ENCODE assay signal across 11 cellular contexts in the genomic region with DNA sequence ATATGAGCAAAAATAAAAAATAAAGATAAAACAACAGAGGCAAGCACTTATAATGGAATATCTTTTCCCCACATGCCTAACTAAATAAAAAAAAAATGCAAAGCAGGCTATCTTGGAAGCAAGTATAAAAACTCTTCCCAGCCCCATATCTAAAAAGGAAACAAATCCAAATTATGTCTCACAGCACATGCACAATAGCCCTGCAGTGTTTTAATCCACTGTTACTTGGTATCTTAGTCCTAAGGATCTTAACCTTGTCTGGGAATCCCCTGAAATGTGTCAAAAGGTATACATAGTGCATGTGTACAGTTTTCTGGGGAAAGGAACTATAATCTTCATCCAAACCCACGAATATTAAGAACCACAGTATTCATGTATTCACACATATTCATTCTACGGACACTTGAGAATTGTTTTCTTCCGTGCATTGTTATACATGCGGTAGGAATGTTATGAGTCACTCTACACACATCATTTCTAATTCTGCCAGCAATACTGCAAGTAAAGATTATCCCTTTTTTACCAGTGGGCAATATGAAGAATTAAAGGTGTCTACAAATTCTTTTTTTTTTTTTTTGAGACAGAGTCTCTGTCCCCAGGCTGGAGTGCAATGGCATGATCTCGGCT. TPM values are rescaled to one million over a fixed set of nuclear protein-coding genes. Genes with fewer than 3 reads are reported as not detected.
A peak's percentile ranks its signal among the peaks of the same experiment; 100 is the strongest.
DNase-seq lines count a peak whose midpoint lies in the region; ATAC-seq and TF ChIP-seq lines count a peak whose summit lies in the region.
"Had no signal": no experiment of that assay in that cellular context is flagged by ENCODE, and none has a peak within 500 bp of the region (broad histone marks: within the 10 kb centered on the region; RNA-seq: fewer than 3 reads in every experiment).

No MANE protein-coding gene starts in this region.

- H3K4me3 ChIP-seq in AG09309 (ENCODE audit: control insufficient read depth, low read depth, low read length), result no peak overlapping the region
- no peak overlapping the region for H3K4me3 ChIP-seq in epithelial cell of esophagus (ENCODE audit: low read length)
- H3K4me3 ChIP-seq: Peyer's patch had no signal

- DNase-seq in AG09309 (ENCODE audit: low read depth), result peak; percentile 24
- peak; percentile 80 for DNase-seq in epithelial cell of esophagus (ENCODE audit: low read depth)
- no peak for DNase-seq in stimulated activated naive CD4-positive, alpha-beta T cell treated with Interleukin-2 at 50 U/mL for 16 hours (lab: John Stamatoyannopoulos, UW)
- DNase-seq in stimulated activated CD4-positive, alpha-beta T cell treated with anti-CD3 and anti-CD28 coated beads, Interleukin-15, amount 100 ng/mL, for 24 hours, result no peak
- DNase-seq in OCI-M2 (lab: John Stamatoyannopoulos, UW; ENCODE audit: unreplicated experiment), result no peak
- no peak for DNase-seq in mesenteric fat pad (ENCODE audit: low spot score)
- DNase-seq: activated naive CD8-positive, alpha-beta T cell treated with anti-CD3 and anti-CD28 coated beads for 36 hours; CD4-positive, alpha-beta memory T cell; Peyer's patch had no signal

- peak; percentile 41 for ATAC-seq in GM21360 (IDR thresholded peaks at IDR 0.05; ENCODE audit: unreplicated experiment)
- peak; percentile 68 for ATAC-seq in HG03469 (IDR thresholded peaks at IDR 0.05; ENCODE audit: unreplicated experiment)

- TF ChIP-seq CTCF in AG09309 (IDR thresholded peaks at IDR 0.05; ENCODE audit: control insufficient read depth, insufficient read depth, low read depth, low read length, missing control alignments) (no peak), epithelial cell of esophagus (IDR thresholded peaks at IDR 0.05; ENCODE audit: insufficient read depth, low read depth, low read length, missing control alignments) (no peak)

RNA-seq across cellular contexts. Expression of a gene that starts 47.8 kb away (rescaled TPM):
- total RNA-seq in mesenteric fat pad, result 80.1 TPM

Comparison
In these comparisons a context has a peak if more than half of its experiments do, and no peak if none do; other contexts are left out.
1. DNase-seq: peak in AG09309 (single experiment) and epithelial cell of esophagus (single experiment); none in stimulated activated naive CD4-positive, alpha-beta T cell treated with Interleukin-2 at 50 U/mL for 16 hours (single experiment), stimulated activated CD4-positive, alpha-beta T cell treated with anti-CD3 and anti-CD28 coated beads, Interleukin-15, amount 100 ng/mL, for 24 hours (single experiment), OCI-M2 (single experiment) and mesenteric fat pad (single experiment).